ENCODE assay signal across 12 cellular contexts in the genomic region with DNA sequence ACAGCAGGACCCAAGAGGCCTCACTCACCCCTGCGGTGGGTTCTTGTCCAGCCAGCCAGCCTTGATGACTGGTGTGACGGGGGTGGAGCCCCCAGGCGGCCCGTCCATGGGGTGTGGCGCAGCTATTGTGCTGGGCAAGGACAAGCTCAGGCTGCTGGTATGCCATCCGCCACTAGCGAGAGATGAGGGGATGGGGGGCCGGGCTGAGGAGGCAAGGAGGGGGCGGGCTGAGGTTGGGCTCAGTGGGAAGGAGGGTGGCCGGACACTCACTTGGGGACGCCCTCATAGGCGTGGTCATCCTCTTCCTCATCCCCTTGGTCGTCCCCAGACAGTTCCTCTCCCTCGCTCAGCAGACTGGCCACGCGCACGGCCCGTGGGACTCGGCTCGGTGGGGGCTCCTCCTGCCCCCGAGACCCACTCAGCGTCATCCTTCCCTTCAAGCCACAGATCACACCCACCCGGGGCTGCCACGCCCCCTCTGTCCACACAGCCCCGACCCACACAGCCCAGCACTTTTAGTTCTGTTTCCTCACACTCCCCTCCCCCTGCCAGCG. TPM values are rescaled to one million over a fixed set of nuclear protein-coding genes. Genes with fewer than 3 reads are reported as not detected.
DNase-seq lines count a peak whose midpoint lies in the region; ATAC-seq and TF ChIP-seq lines count a peak whose summit lies in the region.
"Had no signal": no experiment of that assay in that cellular context is flagged by ENCODE, and none has a peak within 500 bp of the region (broad histone marks: within the 10 kb centered on the region; RNA-seq: fewer than 3 reads in every experiment).

No MANE protein-coding gene starts in this region.

- peak overlapping the region; percentile 65 for H3K18ac ChIP-seq in trophoblast cell (ENCODE audit: low read length)

- H2AFZ ChIP-seq in trophoblast cell (ENCODE audit: insufficient read depth, low read length, poor library complexity), result no peak overlapping the region

- H3K27me3 Mint-ChIP-seq in activated naive CD4-positive, alpha-beta T cell treated with anti-CD3 and anti-CD28 coated beads for 36 hours (ENCODE audit: low read depth), result no peaks in the 10 kb centered on the region
- H3K27me3 Mint-ChIP-seq: B cell had no signal

- H3K4me2 ChIP-seq in BLaER1 treated with 17β-estradiol and CSF1 and Interleukin-3, amounts not matched to agents 10 nM and 100 nM, result peak overlapping the region in 8 of 11 experiments; percentile 9 to 100 (median 29); a peak in 11 of 22 replicates
- H3K4me2 ChIP-seq in trophoblast cell (ENCODE audit: low read length), result no peak overlapping the region

- peak overlapping the region in 10 of 11 experiments; percentile 30 to 62 (median 51); a peak in 16 of 22 replicates for H3K27ac ChIP-seq in BLaER1 treated with 17β-estradiol and CSF1 and Interleukin-3, amounts not matched to agents 10 nM and 100 nM
- H3K27ac ChIP-seq in right cardiac atrium (ENCODE audit: low read length) (no peak overlapping the region), trophoblast cell (ENCODE audit: low read depth, low read length) (peak overlapping the region; percentile 3)

- peak overlapping the region; percentile 24 for H4K8ac ChIP-seq in trophoblast cell (ENCODE audit: low read depth, low read length)

- no peak overlapping the region for H3K4me3 Mint-ChIP-seq in activated naive CD4-positive, alpha-beta T cell treated with anti-CD3 and anti-CD28 coated beads for 36 hours
- H3K4me3 Mint-ChIP-seq: B cell had no signal

- no peaks in the 10 kb centered on the region for H3K27me3 ChIP-seq in BLaER1 treated with 17β-estradiol and CSF1 and Interleukin-3, amounts not matched to agents 10 nM and 100 nM
- H3K27me3 ChIP-seq in adipocyte (replicated peaks; ENCODE audit: control insufficient read depth, insufficient read depth, low read length) (no peaks in the 10 kb centered on the region), right cardiac atrium (ENCODE audit: control insufficient read depth, insufficient read depth) (no peaks in the 10 kb centered on the region), trophoblast cell (ENCODE audit: insufficient read depth, low read length) (no peaks in the 10 kb centered on the region)

- H3K79me2 ChIP-seq in trophoblast cell (ENCODE audit: control insufficient read depth, insufficient read depth, low read length, poor library complexity), result peaks cover 3% of the 10 kb centered on the region

- H3K4ac ChIP-seq in trophoblast cell (ENCODE audit: low read depth, low read length), result peak overlapping the region; percentile 6

- no peak overlapping the region for H2BK5ac ChIP-seq in trophoblast cell (ENCODE audit: low read depth, low read length, poor library complexity)

- H3K4me1 ChIP-seq in BLaER1 treated with 17β-estradiol and CSF1 and Interleukin-3, amounts not matched to agents 10 nM and 100 nM, result peaks cover 47 to 94% (median 54%) of the 10 kb centered on the region in 10 experiments
- H3K4me1 ChIP-seq in adipocyte (ENCODE audit: control insufficient read depth, insufficient read depth, low read length) (peaks cover 8% of the 10 kb centered on the region), right cardiac atrium (ENCODE audit: control insufficient read depth, insufficient read depth, low read length) (peaks cover 6% of the 10 kb centered on the region), trophoblast cell (ENCODE audit: control insufficient read depth in 1 of 2, insufficient read depth in 2 of 2, low read length in 2 of 2) (peaks cover 7 to 15% of the 10 kb centered on the region in 2 experiments)

- no peak overlapping the region for H2BK120ac ChIP-seq in trophoblast cell (ENCODE audit: insufficient read depth, low read length, poor library complexity)

- H3K4me1 Mint-ChIP-seq in activated naive CD4-positive, alpha-beta T cell treated with anti-CD3 and anti-CD28 coated beads for 36 hours (ENCODE audit: low read depth), result peaks cover 10% of the 10 kb centered on the region

- intact Hi-C loops in right cardiac atrium (cut with DNase I), result no loop called here
- intact Hi-C loops in activated naive CD4-positive, alpha-beta T cell treated with anti-CD3 and anti-CD28 coated beads for 36 hours (cut with micrococcal nuclease), result no loop called here

- peaks cover 60 to 100% (median 99%) of the 10 kb centered on the region in 11 experiments for H4K20me1 ChIP-seq in BLaER1 treated with 17β-estradiol and CSF1 and Interleukin-3, amounts not matched to agents 10 nM and 100 nM

- H3K9ac ChIP-seq in BLaER1 treated with 17β-estradiol and CSF1 and Interleukin-3, amounts not matched to agents 10 nM and 100 nM, result peak overlapping the region in 8 of 11 experiments; percentile 27 to 87 (median 44); a peak in 12 of 22 replicates
- H3K9ac ChIP-seq in adipocyte (ENCODE audit: low read length) (peak overlapping the region; percentile 33), trophoblast cell (ENCODE audit: low read length) (no peak overlapping the region)

- H2AK5ac ChIP-seq in trophoblast cell (ENCODE audit: low read length), result peak overlapping the region; percentile 62

- H4K12ac ChIP-seq in trophoblast cell (ENCODE audit: low read depth, low read length), result no peak overlapping the region

- H3K9me3 ChIP-seq in BLaER1 treated with 17β-estradiol and CSF1 and Interleukin-3, amounts not matched to agents 10 nM and 100 nM (replicated peaks in 1 of 11), result no peaks in the 10 kb centered on the region
- no peaks in the 10 kb centered on the region for H3K9me3 ChIP-seq in adipocyte (ENCODE audit: control insufficient read depth, low read length)
- no peaks in the 10 kb centered on the region for H3K9me3 ChIP-seq in right cardiac atrium (ENCODE audit: control insufficient read depth, low read length)
- peaks cover 2% of the 10 kb centered on the region for H3K9me3 ChIP-seq in trophoblast cell (ENCODE audit: insufficient read depth, low read depth, low read length)

- peak; percentile 53 to 69 for ATAC-seq in right cardiac atrium
- ATAC-seq in GM18505 (IDR thresholded peaks at IDR 0.05; ENCODE audit: unreplicated experiment), result no peak

- WGBS in right cardiac atrium, result 46% methylated on average over 26 of the region's 26 CpGs
- WGBS in trophoblast cell (ENCODE audit: extremely low coverage, insufficient coverage, insufficient read length), result no CpG with 5 or more reads among the region's 26 CpGs

- H4K91ac ChIP-seq in trophoblast cell (ENCODE audit: low read depth, low read length), result peak overlapping the region; percentile 48

- DNase-seq in adipocyte (ENCODE audit: low read depth), result no peak
- peak; percentile 75 to 93 (median 89) for DNase-seq in right cardiac atrium
- peak in 1 of 2 donors; percentile 33 for DNase-seq in trophoblast cell
- DNase-seq in 8988T, result no peak
- no peak for DNase-seq in activated naive CD4-positive, alpha-beta T cell treated with anti-CD3 and anti-CD28 coated beads for 36 hours
- no peak for DNase-seq in Kasumi-1 (lab: John Stamatoyannopoulos, UW)
- DNase-seq: activated CD8-positive, alpha-beta memory T cell treated with anti-CD3 and anti-CD28 coated beads, Interleukin-2, amount 50 U/mL, for 4 hours; NCI-H510A treated with DMSO at 0.1 percent for 48 hours; stimulated activated naive CD4-positive, alpha-beta T cell treated with Interleukin-2 at 50 U/mL for 16 hours had no signal

- no peaks in the 10 kb centered on the region for H3K9me3 Mint-ChIP-seq in activated naive CD4-positive, alpha-beta T cell treated with anti-CD3 and anti-CD28 coated beads for 36 hours

- peak overlapping the region; percentile 12 for H3K14ac ChIP-seq in trophoblast cell (ENCODE audit: low read length)

- no peak for TF ChIP-seq POLR2A in GM18505 (IDR thresholded peaks at IDR 0.05; ENCODE audit: borderline replicate concordance, extremely low read depth, insufficient read depth, insufficient read length)

- H3K4me3 ChIP-seq in BLaER1 treated with 17β-estradiol and CSF1 and Interleukin-3, amounts not matched to agents 10 nM and 100 nM, result no peak overlapping the region; a peak in 1 of 20 replicates
- H3K4me3 ChIP-seq in adipocyte (ENCODE audit: low read length) (no peak overlapping the region), right cardiac atrium (ENCODE audit: low read length) (no peak overlapping the region), trophoblast cell (ENCODE audit: low read depth, low read length) (no peak overlapping the region)

- CTCF ChIA-PET in activated naive CD4-positive, alpha-beta T cell treated with anti-CD3 and anti-CD28 coated beads for 36 hours (lab: Charles Lee), result no interaction called here

- no peak overlapping the region for H3K23ac ChIP-seq in trophoblast cell (ENCODE audit: low read length)

- peaks cover 79 to 100% (median 97%) of the 10 kb centered on the region in 11 experiments for H3K36me3 ChIP-seq in BLaER1 treated with 17β-estradiol and CSF1 and Interleukin-3, amounts not matched to agents 10 nM and 100 nM
- H3K36me3 ChIP-seq in adipocyte (ENCODE audit: control insufficient read depth, insufficient read depth, low read length, severe bottlenecking), result peaks cover 54% of the 10 kb centered on the region
- H3K36me3 ChIP-seq in trophoblast cell (ENCODE audit: control insufficient read depth in 1 of 2, insufficient read depth in 2 of 2, low read length in 2 of 2), result peaks cover 5 to 8% of the 10 kb centered on the region in 2 experiments

- H3K27ac Mint-ChIP-seq in activated naive CD4-positive, alpha-beta T cell treated with anti-CD3 and anti-CD28 coated beads for 36 hours, result no peak overlapping the region
- H3K27ac Mint-ChIP-seq: B cell had no signal

- no peak overlapping the region for H2BK12ac ChIP-seq in trophoblast cell (ENCODE audit: low read length)

- no peaks in the 10 kb centered on the region for H3K79me1 ChIP-seq in trophoblast cell (ENCODE audit: low read length)

- peaks cover 20% of the 10 kb centered on the region for H3K36me3 Mint-ChIP-seq in activated naive CD4-positive, alpha-beta T cell treated with anti-CD3 and anti-CD28 coated beads for 36 hours (ENCODE audit: low read depth)

RNA-seq across cellular contexts. Expression of a gene that starts 38.0 kb away (rescaled TPM):
- 10 to 100 TPM; 32.1 to 43.9 (median 37.0) TPM for total RNA-seq in right cardiac atrium
- 43.1 TPM for polyA plus RNA-seq in right cardiac atrium
- 1.8 and 2.1 TPM in 2 replicates for polyA plus RNA-seq in trophoblast cell (2013)
- 1 to 10 TPM in 1 of 2 experiments, under 1 TPM in 1; 0.69 to 1.1 TPM for total RNA-seq in activated naive CD4-positive, alpha-beta T cell treated with anti-CD3 and anti-CD28 coated beads for 36 hours

RNA-seq across cellular contexts. Expression of a gene that starts 40.0 kb away (rescaled TPM):
- 10 to 100 TPM; 51.8 to 62.5 (median 59.5) TPM for total RNA-seq in right cardiac atrium
- polyA plus RNA-seq in right cardiac atrium, result 41.2 TPM
- polyA plus RNA-seq in trophoblast cell (2013), result 11.8 and 12.4 TPM in 2 replicates
- total RNA-seq in activated naive CD4-positive, alpha-beta T cell treated with anti-CD3 and anti-CD28 coated beads for 36 hours, result 10 to 100 TPM; 64.7 to 70.1 TPM

Comparison
In these comparisons a context has a peak if more than half of its experiments do, and no peak if none do; other contexts are left out.
1. DNase-seq: peak in right cardiac atrium (3 of 3); none in adipocyte (single experiment), 8988T (single experiment), activated naive CD4-positive, alpha-beta T cell treated with anti-CD3 and anti-CD28 coated beads for 36 hours (single experiment) and Kasumi-1 (0 of 2).
2. RNA of a gene that starts 38.0 kb away (total RNA-seq): 32.1 to 43.9 TPM in right cardiac atrium; 0.69 to 1.1 TPM in activated naive CD4-positive, alpha-beta T cell treated with anti-CD3 and anti-CD28 coated beads for 36 hours; every median in the first group is over 10 times any median in the second.